In the genomic region with DNA sequence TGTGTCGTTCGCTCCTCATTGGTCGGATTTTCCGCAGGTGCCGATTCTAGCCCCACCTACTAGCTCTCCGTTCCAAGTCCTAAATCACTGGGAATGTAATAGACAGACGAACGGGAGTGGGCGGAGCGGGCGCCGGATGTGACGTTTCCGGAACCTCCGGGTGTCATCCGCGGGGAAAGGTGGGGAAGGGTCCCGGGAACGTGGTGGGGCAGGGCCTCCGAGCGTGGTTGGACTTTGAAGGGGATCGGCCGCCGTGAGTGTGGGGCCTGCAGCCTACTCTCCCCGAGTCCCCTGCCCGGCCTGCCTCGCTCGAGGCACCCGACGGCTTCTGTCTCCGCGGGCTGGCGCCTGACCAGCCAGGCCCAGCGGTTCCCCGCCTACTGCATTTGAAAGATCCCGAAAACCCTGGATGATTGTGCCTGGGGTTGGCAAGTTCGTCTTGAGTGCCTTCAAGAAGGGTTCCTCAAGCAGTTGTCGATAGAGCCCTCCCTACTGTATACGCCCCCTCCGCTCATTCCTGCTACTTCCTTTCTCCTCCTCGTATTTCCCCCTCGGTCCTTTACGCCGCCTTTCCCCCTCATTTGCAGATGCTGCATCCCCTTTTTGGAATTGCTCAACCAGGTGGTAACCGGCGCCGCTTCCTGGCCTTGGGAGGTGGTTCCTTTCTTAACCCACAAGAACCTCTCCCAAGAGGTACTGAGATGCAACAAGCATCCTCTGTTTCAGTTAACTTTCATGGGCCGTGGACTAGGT, we compare ENCODE assay signal across 8 cellular contexts. TPM values are rescaled to one million over a fixed set of nuclear protein-coding genes. Genes with fewer than 3 reads are reported as not detected.
DNase-seq lines count a peak whose midpoint lies in the region; ATAC-seq and TF ChIP-seq lines count a peak whose summit lies in the region.

A gene (plus strand): TSS at position 144 of the 753 bp plus-strand sequence. CDS start 1,896 bp downstream, outside the sequence.

- CTCF ChIA-PET in activated CD8-positive, alpha-beta memory T cell treated with anti-CD3 and anti-CD28 coated beads for 36 hours (lab: Charles Lee), result interaction anchor here (1.0 to 1.9 kb wide), 3 partner anchors 68 to 349 kb away, joined by 4 to 6 read pairs (median 4); a partner anchor contains a TSS

- ATAC-seq in lung (ENCODE audit: insufficient read depth, low FRiP score), result peak; percentile 96

- DNase-seq in CMK (ENCODE audit: low read depth), result peak; percentile 88
- peak; percentile 94 for DNase-seq in GM20000 (ENCODE audit: low spot score)
- peak; percentile 97 for DNase-seq in HT-29 (ENCODE audit: low spot score)
- peak; percentile 95 to 97 for DNase-seq in NOMO-1 (lab: John Stamatoyannopoulos, UW; ENCODE audit: unreplicated experiment in 2 of 2)
- peak; percentile 86 for DNase-seq in effector CD8-positive, alpha-beta T cell (lab: John Stamatoyannopoulos, UW)
- peak; percentile 98 for DNase-seq in lung (ENCODE audit: low spot score)
- peak; percentile 69 to 84 (median 74) for DNase-seq in stimulated activated CD4-positive, alpha-beta T cell treated with anti-CD3 and anti-CD28 coated beads, TNF-alpha, amount 100 ng/mL, for 4 hours (ENCODE audit: low read depth in 3 of 3)

- POLR2A ChIA-PET in activated CD8-positive, alpha-beta memory T cell treated with anti-CD3 and anti-CD28 coated beads for 36 hours (lab: Charles Lee), result interaction anchor here (0.7 to 0.8 kb wide), 5 partner anchors 27 to 350 kb away, joined by 3 to 5 read pairs (median 4); a partner anchor contains a TSS

- H3K27ac ChIP-seq in lung (ENCODE audit: low read depth in 1 of 2, low read length in 1 of 2), result peak within 1 kb of the TSS; percentile 90 to 95

- 0 to 1% methylated on average over 48 of the region's 48 CpGs for WGBS in lung, 2 donors

- no peaks in the 10 kb centered on the region for H3K9me3 ChIP-seq in lung (ENCODE audit: control insufficient read depth in 2 of 2, insufficient read depth in 1 of 2, low read length in 1 of 2)

- peaks cover 0 to 3% of the 10 kb centered on the region in 2 donors for H3K36me3 ChIP-seq in lung (ENCODE audit: control insufficient read depth in 2 of 2, insufficient read depth in 2 of 2, low read length in 2 of 2)

- TF ChIP-seq CTCF in GM20000 (IDR thresholded peaks at IDR 0.05; ENCODE audit: extremely low read depth, missing control alignments) (no peak), lung (IDR thresholded peaks at IDR 0.05; ENCODE audit: control extremely low read depth, extremely low read depth) (no peak)

- H3K27me3 ChIP-seq in lung (ENCODE audit: control insufficient read depth, insufficient read depth), result no peaks in the 10 kb centered on the region

- H3K4me3 ChIP-seq in lung, result peak within 1 kb of the TSS; percentile 67

- H3K4me1 ChIP-seq in lung (ENCODE audit: control insufficient read depth in 2 of 2, insufficient read depth in 2 of 2, low read length in 2 of 2), result peaks cover 0 to 12% of the 10 kb centered on the region in 2 donors

RNA-seq across cellular contexts. Expression of the gene that starts here (rescaled TPM):
- total RNA-seq in HT-29 (2014; rRNA removed; shearing (Covaris generic)), result 20.9 and 28.2 TPM in 2 replicates
- total RNA-seq in activated CD8-positive, alpha-beta memory T cell treated with anti-CD3 and anti-CD28 coated beads for 36 hours, result 10 to 100 TPM; 74.7 to 75.8 TPM
- total RNA-seq in lung, result 10 to 100 TPM; 25.1 to 39.7 TPM
- polyA plus RNA-seq in lung, result 10 to 100 TPM; 22.3 to 23.6 TPM

Comparison
In these comparisons a context has a peak if more than half of its experiments do, and no peak if none do; other contexts are left out.
1. Peak in every context shown above with its lines: DNase-seq, ATAC-seq, H3K4me3 ChIP-seq and H3K27ac ChIP-seq.